27 cellular contexts compared by ENCODE assay signal in genomic region chr4:16483540-16483939, GRCh38.
"Had no signal": no experiment of that assay in that cellular context is flagged by ENCODE, and none has a peak within 500 bp of the region (broad histone marks: within the 10 kb centered on the region; RNA-seq: fewer than 3 reads in every experiment).

No MANE protein-coding gene starts in this region.

- DNase-seq: stimulated activated CD4-positive, alpha-beta T cell treated with anti-CD3 and anti-CD28 coated beads, Interleukin-2, amount 100 ng/mL, for 24 hours; stimulated activated CD4-positive, alpha-beta T cell treated with anti-CD3 and anti-CD28 coated beads, Interleukin-2, amount 100 ng/mL, for 48 hours; stimulated activated CD4-positive, alpha-beta T cell treated with anti-CD3 and anti-CD28 coated beads, Interleukin-4, amount 100 ng/mL, for 1 hour; stimulated activated CD4-positive, alpha-beta T cell treated with anti-CD3 and anti-CD28 coated beads, Interleukin-4, amount 100 ng/mL, for 24 hours; stimulated activated CD4-positive, alpha-beta T cell treated with anti-CD3 and anti-CD28 coated beads, Interleukin-4, amount 100 ng/mL, for 4 hours; stimulated activated CD8-positive, alpha-beta memory T cell treated with anti-CD3 and anti-CD28 coated beads, Interleukin-4, amount 100 ng/mL, for 48 hours; stimulated activated naive B cell treated with anti-CD40 and anti-IgM and Interleukin-4, amounts not matched to agents 10 μg/mL and 1 μg/mL and 100 μg/mL, for 72 hours; stimulated activated naive CD4-positive, alpha-beta T cell; stimulated activated naive CD4-positive, alpha-beta T cell treated with Interleukin-2 at 50 U/mL for 16 hours; stimulated activated naive CD8-positive, alpha-beta T cell treated with anti-CD3 and anti-CD28 coated beads, Interleukin-15, amount 100 ng/mL, for 72 hours; stimulated activated naive CD8-positive, alpha-beta T cell treated with anti-CD3 and anti-CD28 coated beads, Interleukin-15, Interleukin-2, amounts not matched to agents 100 U/mL and 50 U/mL, for 24 hours; stomach; testis; tibial artery; transverse colon; trophoblast cell; upper lobe of left lung; upper lobe of right lung; uterus had no signal

- H3K9me3 Mint-ChIP-seq: stimulated activated naive CD8-positive, alpha-beta T cell treated with anti-CD3 and anti-CD28 coated beads, Interleukin-15, amount 100 ng/mL, for 72 hours had no signal

- ATAC-seq: stimulated activated effector memory CD8-positive, alpha-beta T cell treated with anti-CD3 and anti-CD28 coated beads, Interleukin-12 subunit alpha, Interleukin-12 subunit beta, amount 100 ng/mL, for 72 hours; stimulated activated memory B cell treated with anti-CD40 and anti-IgM and Interleukin-4, amounts not matched to agents 10 μg/mL and 1 μg/mL and 100 μg/mL, for 72 hours; stimulated activated naive B cell treated with anti-CD40 and anti-IgM and Interleukin-4, amounts not matched to agents 10 μg/mL and 1 μg/mL and 100 μg/mL, for 72 hours; stimulated activated naive CD8-positive, alpha-beta T cell treated with anti-CD3 and anti-CD28 coated beads, Interleukin-15, amount 100 ng/mL, for 72 hours; stimulated activated naive CD8-positive, alpha-beta T cell treated with anti-CD3 and anti-CD28 coated beads, Interleukin-15, Interleukin-2, amounts not matched to agents 100 U/mL and 50 U/mL, for 24 hours; upper lobe of right lung had no signal

- H3K4me1 Mint-ChIP-seq: stimulated activated effector memory CD8-positive, alpha-beta T cell treated with anti-CD3 and anti-CD28 coated beads, Interleukin-12 subunit alpha, Interleukin-12 subunit beta, amount 100 ng/mL, for 72 hours; stimulated activated memory B cell treated with anti-CD40 and anti-IgM and Interleukin-4, amounts not matched to agents 10 μg/mL and 1 μg/mL and 100 μg/mL, for 72 hours; stimulated activated naive B cell treated with anti-CD40 and anti-IgM and Interleukin-4, amounts not matched to agents 10 μg/mL and 1 μg/mL and 100 μg/mL, for 72 hours; stimulated activated naive CD8-positive, alpha-beta T cell treated with anti-CD3 and anti-CD28 coated beads, Interleukin-15, amount 100 ng/mL, for 72 hours had no signal

- H3K4me3 ChIP-seq: stomach, suprapubic skin, testis, thoracic aorta, tibial artery, tibial nerve, transverse colon, upper lobe of left lung, upper lobe of right lung, uterus, vagina had no signal

- H3K27ac Mint-ChIP-seq: stimulated activated effector memory CD8-positive, alpha-beta T cell treated with anti-CD3 and anti-CD28 coated beads, Interleukin-12 subunit alpha, Interleukin-12 subunit beta, amount 100 ng/mL, for 72 hours; stimulated activated memory B cell treated with anti-CD40 and anti-IgM and Interleukin-4, amounts not matched to agents 10 μg/mL and 1 μg/mL and 100 μg/mL, for 72 hours; stimulated activated naive B cell treated with anti-CD40 and anti-IgM and Interleukin-4, amounts not matched to agents 10 μg/mL and 1 μg/mL and 100 μg/mL, for 72 hours; stimulated activated naive CD8-positive, alpha-beta T cell treated with anti-CD3 and anti-CD28 coated beads, Interleukin-15, amount 100 ng/mL, for 72 hours; stimulated activated naive CD8-positive, alpha-beta T cell treated with anti-CD3 and anti-CD28 coated beads, Interleukin-15, Interleukin-2, amounts not matched to agents 100 ng/mL and 50 ng/mL, for 24 hours; type B pancreatic cell had no signal

- H3K4me1 ChIP-seq: suprapubic skin, tibial artery, upper lobe of left lung, upper lobe of right lung, uterus, vagina had no signal

- H3K4me3 Mint-ChIP-seq: stimulated activated effector memory CD8-positive, alpha-beta T cell treated with anti-CD3 and anti-CD28 coated beads, Interleukin-12 subunit alpha, Interleukin-12 subunit beta, amount 100 ng/mL, for 72 hours; stimulated activated memory B cell treated with anti-CD40 and anti-IgM and Interleukin-4, amounts not matched to agents 10 μg/mL and 1 μg/mL and 100 μg/mL, for 72 hours; stimulated activated naive B cell treated with anti-CD40 and anti-IgM and Interleukin-4, amounts not matched to agents 10 μg/mL and 1 μg/mL and 100 μg/mL, for 72 hours; stimulated activated naive CD8-positive, alpha-beta T cell treated with anti-CD3 and anti-CD28 coated beads, Interleukin-15, amount 100 ng/mL, for 72 hours; stimulated activated naive CD8-positive, alpha-beta T cell treated with anti-CD3 and anti-CD28 coated beads, Interleukin-15, Interleukin-2, amounts not matched to agents 100 ng/mL and 50 ng/mL, for 24 hours; type B pancreatic cell had no signal

- H3K27me3 Mint-ChIP-seq: stimulated activated memory B cell treated with anti-CD40 and anti-IgM and Interleukin-4, amounts not matched to agents 10 μg/mL and 1 μg/mL and 100 μg/mL, for 72 hours; stimulated activated naive B cell treated with anti-CD40 and anti-IgM and Interleukin-4, amounts not matched to agents 10 μg/mL and 1 μg/mL and 100 μg/mL, for 72 hours; stimulated activated naive CD8-positive, alpha-beta T cell treated with anti-CD3 and anti-CD28 coated beads, Interleukin-15, amount 100 ng/mL, for 72 hours; stimulated activated naive CD8-positive, alpha-beta T cell treated with anti-CD3 and anti-CD28 coated beads, Interleukin-15, Interleukin-2, amounts not matched to agents 100 ng/mL and 50 ng/mL, for 24 hours; type B pancreatic cell had no signal

- H3K9me3 ChIP-seq: stomach, suprapubic skin, testis, thoracic aorta, tibial artery, tibial nerve, transverse colon, upper lobe of left lung, upper lobe of right lung, uterus, vagina had no signal

- H3K36me3 ChIP-seq: stomach, suprapubic skin, thoracic aorta, tibial artery, tibial nerve, transverse colon, upper lobe of left lung, upper lobe of right lung, uterus, vagina had no signal

- H3K36me3 Mint-ChIP-seq: stimulated activated effector memory CD8-positive, alpha-beta T cell treated with anti-CD3 and anti-CD28 coated beads, Interleukin-12 subunit alpha, Interleukin-12 subunit beta, amount 100 ng/mL, for 72 hours; stimulated activated memory B cell treated with anti-CD40 and anti-IgM and Interleukin-4, amounts not matched to agents 10 μg/mL and 1 μg/mL and 100 μg/mL, for 72 hours; stimulated activated naive B cell treated with anti-CD40 and anti-IgM and Interleukin-4, amounts not matched to agents 10 μg/mL and 1 μg/mL and 100 μg/mL, for 72 hours had no signal

- H3K27ac ChIP-seq: stomach, suprapubic skin, testis, thoracic aorta, tibial artery, tibial nerve, transverse colon, upper lobe of left lung, upper lobe of right lung, uterus, vagina had no signal

- H3K27me3 ChIP-seq: stomach, suprapubic skin, testis, tibial artery, tibial nerve, transverse colon, upper lobe of left lung, upper lobe of right lung, uterus, vagina had no signal
